8 cellular contexts compared by ENCODE assay signal in the genomic region with DNA sequence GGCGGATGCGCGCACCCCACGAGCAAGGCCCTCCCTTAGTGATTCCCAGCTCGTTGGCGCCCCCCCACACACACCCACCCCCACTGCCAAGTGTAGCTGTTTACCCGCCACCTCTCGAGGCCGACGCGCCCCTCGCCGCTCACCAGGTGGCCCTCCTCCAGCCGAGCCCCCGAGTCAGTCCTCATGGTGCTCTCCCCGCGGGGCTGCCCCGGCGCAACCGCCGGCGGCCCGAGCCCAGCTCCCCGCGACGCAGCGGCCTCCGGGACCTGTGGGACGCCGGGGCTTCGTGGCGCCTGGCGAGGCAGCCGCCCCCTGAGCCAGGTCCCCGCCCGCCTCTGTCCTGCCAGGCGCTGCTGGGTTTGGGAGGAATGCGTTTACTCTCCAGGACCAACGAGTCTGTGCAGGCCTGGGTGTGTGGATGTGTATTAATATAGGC. TPM values are rescaled to one million over a fixed set of nuclear protein-coding genes. Genes with fewer than 3 reads are reported as not detected.
A peak's percentile ranks its signal among the peaks of the same experiment; 100 is the strongest.
DNase-seq lines count a peak whose midpoint lies in the region; ATAC-seq, FAIRE-seq and TF ChIP-seq lines count a peak whose summit lies in the region.

A gene with protein sequence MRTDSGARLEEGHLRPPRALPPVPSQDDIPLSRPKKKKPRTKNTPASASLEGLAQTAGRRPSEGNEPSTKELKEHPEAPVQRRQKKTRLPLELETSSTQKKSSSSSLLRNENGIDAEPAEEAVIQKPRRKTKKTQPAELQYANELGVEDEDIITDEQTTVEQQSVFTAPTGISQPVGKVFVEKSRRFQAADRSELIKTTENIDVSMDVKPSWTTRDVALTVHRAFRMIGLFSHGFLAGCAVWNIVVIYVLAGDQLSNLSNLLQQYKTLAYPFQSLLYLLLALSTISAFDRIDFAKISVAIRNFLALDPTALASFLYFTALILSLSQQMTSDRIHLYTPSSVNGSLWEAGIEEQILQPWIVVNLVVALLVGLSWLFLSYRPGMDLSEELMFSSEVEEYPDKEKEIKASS (minus strand): TSS at position 288 of the 436 bp plus-strand sequence. CDS start 103 bp downstream, at position 185.

- POLR2A ChIA-PET in CD4-positive, alpha-beta T cell (lab: Charles Lee) = interaction anchor here (0.6 to 3.4 kb wide), 7 partner anchors 11 to 932 kb away, joined by 3 to 29 read pairs (median 4); a partner anchor contains a TSS
- POLR2A ChIA-PET in T-cell (lab: Charles Lee) = interaction anchor here in 1 of 2 donors (0.6 kb wide), 2 partner anchors 599 to 1596 kb away, joined by 3 to 4 read pairs; a partner anchor contains a TSS

- no peak for TF ChIP-seq CTCF in CD4-positive, alpha-beta T cell (IDR thresholded peaks at IDR 0.05)
- no peak for TF ChIP-seq CTCF in chondrocyte (IDR thresholded peaks at IDR 0.05)

- H3K27me3 ChIP-seq in CD4-positive, alpha-beta T cell (ENCODE audit: control insufficient read depth, insufficient read depth, low read length) = no peaks in the 10 kb centered on the region

- peak within 1 kb of the TSS; percentile 79 for H3K27ac ChIP-seq in CD4-positive, alpha-beta T cell (ENCODE audit: low read depth, low read length)

- no peak for FAIRE-seq in GM19239 (lab: Jason Lieb, UNC)

- DNase-seq in CD4-positive, alpha-beta T cell = peak in 6 of 10 experiments; percentile 21 to 50 (median 41)
- DNase-seq in GM19239 (ENCODE audit: insufficient read length, low spot score) = peak; percentile 35
- peak in 18 of 34 experiments; percentile 28 to 56 (median 50) for DNase-seq in T-cell
- DNase-seq in chondrocyte (ENCODE audit: low spot score) = no peak
- DNase-seq in left kidney (ENCODE audit: low read depth, low spot score) = peak; percentile 85
- peak; percentile 13 for DNase-seq in stimulated activated CD8-positive, alpha-beta memory T cell treated with anti-CD3 and anti-CD28 coated beads, Interleukin-15, amount 100 ng/mL, for 24 hours (ENCODE audit: low read depth)

- no peaks in the 10 kb centered on the region for H3K9me3 ChIP-seq in CD4-positive, alpha-beta T cell (ENCODE audit: control insufficient read depth, low read length)

- no peaks in the 10 kb centered on the region for H3K27me3 Mint-ChIP-seq in CD4-positive, alpha-beta T cell
- H3K27me3 Mint-ChIP-seq in T-cell = no peaks in the 10 kb centered on the region
- no peaks in the 10 kb centered on the region for H3K27me3 Mint-ChIP-seq in chondrocyte (ENCODE audit: low read depth)

- intact Hi-C loops in CD4-positive, alpha-beta T cell (cut with DNase I, micrococcal nuclease) = loop anchor here (2.0 to 10.0 kb wide), 6 partner anchors 138 to 408 kb away; a partner anchor contains a TSS

- H3K4me3 Mint-ChIP-seq in CD4-positive, alpha-beta T cell = peak within 1 kb of the TSS; percentile 96
- peak within 1 kb of the TSS; percentile 90 to 93 (median 92) for H3K4me3 Mint-ChIP-seq in T-cell
- peak within 1 kb of the TSS; percentile 90 for H3K4me3 Mint-ChIP-seq in chondrocyte (ENCODE audit: unreplicated experiment)

- H3K36me3 Mint-ChIP-seq in CD4-positive, alpha-beta T cell (ENCODE audit: low read depth) = peaks cover 8% of the 10 kb centered on the region
- H3K36me3 Mint-ChIP-seq in T-cell = peaks cover under 1% of the 10 kb centered on the region
- peaks cover 2% of the 10 kb centered on the region for H3K36me3 Mint-ChIP-seq in chondrocyte (ENCODE audit: low read depth)

- H3K27ac Mint-ChIP-seq in CD4-positive, alpha-beta T cell = peak within 1 kb of the TSS; percentile 96
- H3K27ac Mint-ChIP-seq in T-cell (peak within 1 kb of the TSS; percentile 83 to 96), chondrocyte (ENCODE audit: unreplicated experiment) (peak within 1 kb of the TSS; percentile 94)

- no peaks in the 10 kb centered on the region for H3K9me3 Mint-ChIP-seq in CD4-positive, alpha-beta T cell
- H3K9me3 Mint-ChIP-seq in T-cell (no peaks in the 10 kb centered on the region), chondrocyte (ENCODE audit: low read depth) (no peaks in the 10 kb centered on the region)

- peaks cover 10% of the 10 kb centered on the region for H3K4me1 Mint-ChIP-seq in CD4-positive, alpha-beta T cell (ENCODE audit: low read depth)
- H3K4me1 Mint-ChIP-seq in T-cell (peaks cover 11 to 13% (median 13%) of the 10 kb centered on the region in 3 donors), chondrocyte (ENCODE audit: low read depth) (peaks cover 20% of the 10 kb centered on the region)

- ATAC-seq in CD4-positive, alpha-beta T cell (ENCODE audit: poor library complexity) = peak; percentile 60
- peak; percentile 51 for ATAC-seq in HG03378 (IDR thresholded peaks at IDR 0.05; ENCODE audit: unreplicated experiment)
- ATAC-seq in T-cell (replicated peaks in 1 of 4) = peak; percentile 59 to 70 (median 70)
- no peak for ATAC-seq in GM21360 (IDR thresholded peaks at IDR 0.05; ENCODE audit: unreplicated experiment)

- CTCF ChIA-PET in CD4-positive, alpha-beta T cell (lab: Charles Lee) = no interaction called here
- CTCF ChIA-PET in T-cell (lab: Charles Lee) = interaction anchor here (0.6 to 1.7 kb wide), 11 partner anchors 9 to 1048 kb away, joined by 3 to 9 read pairs (median 3); no protein-coding TSS in a partner anchor

RNA-seq across cellular contexts. Expression of the gene that starts here (rescaled TPM):
- 1 to 10 TPM; 4.0 to 4.6 TPM for total RNA-seq in CD4-positive, alpha-beta T cell
- 10 to 100 TPM in 1 of 5 donors, 1 to 10 TPM in 4; 4.5 to 10.1 (median 7.8) TPM for total RNA-seq in T-cell
- 28.1 to 53.3 TPM (median 29.7 TPM) in 3 replicates for total RNA-seq in chondrocyte
